In genomic region chr19:9597027-9597426, GRCh38 we compare ENCODE assay signal across 14 cellular contexts. TPM values are rescaled to one million over a fixed set of nuclear protein-coding genes. Genes with fewer than 3 reads are reported as not detected.
A peak's percentile ranks its signal among the peaks of the same experiment; 100 is the strongest.
DNase-seq lines count a peak whose midpoint lies in the region; ATAC-seq and TF ChIP-seq lines count a peak whose summit lies in the region.
"Had no signal": no experiment of that assay in that cellular context is flagged by ENCODE, and none has a peak within 500 bp of the region (broad histone marks: within the 10 kb centered on the region; RNA-seq: fewer than 3 reads in every experiment).

No MANE protein-coding gene starts in this region.

- WGBS in suprapubic skin: 73% methylated on average over 3 of the region's 3 CpGs

- peak overlapping the region; percentile 19 for H3K27ac Mint-ChIP-seq in activated T-cell treated with anti-CD3 and anti-CD28 coated beads, Interleukin-2, amount 50 U/mL, for 72 hours
- H3K27ac Mint-ChIP-seq in natural killer cell treated with Interleukin-12 subunit alpha and Interleukin-12 subunit beta and Interleukin-15 and Interleukin-18, amount 100 ng/mL, for 72 hours: no peak overlapping the region
- H3K27ac Mint-ChIP-seq: memory B cell had no signal

- no peak for TF ChIP-seq POLR2A in suprapubic skin (IDR thresholded peaks at IDR 0.05)

- no peaks in the 10 kb centered on the region for H3K36me3 ChIP-seq in RWPE2 (ENCODE audit: low read depth)
- no peaks in the 10 kb centered on the region for H3K36me3 ChIP-seq in suprapubic skin
- no peaks in the 10 kb centered on the region for H3K36me3 ChIP-seq in colonic mucosa
- H3K36me3 ChIP-seq: BE2C, cardiac muscle cell had no signal

- H3K4me1 ChIP-seq in RWPE2 (ENCODE audit: insufficient read depth, poor library complexity, severe bottlenecking) (peaks cover 21% of the 10 kb centered on the region), suprapubic skin (no peaks in the 10 kb centered on the region), colonic mucosa (no peaks in the 10 kb centered on the region)
- H3K4me1 ChIP-seq: BE2C had no signal

- peaks cover 7% of the 10 kb centered on the region for H3K27me3 Mint-ChIP-seq in activated T-cell treated with anti-CD3 and anti-CD28 coated beads, Interleukin-2, amount 50 U/mL, for 72 hours (ENCODE audit: low read depth)
- H3K27me3 Mint-ChIP-seq in natural killer cell treated with Interleukin-12 subunit alpha and Interleukin-12 subunit beta and Interleukin-15 and Interleukin-18, amount 100 ng/mL, for 72 hours: peaks cover 8 to 11% of the 10 kb centered on the region in 2 donors

- peaks cover 13 to 19% of the 10 kb centered on the region in 2 donors for H3K36me3 Mint-ChIP-seq in activated T-cell treated with anti-CD3 and anti-CD28 coated beads, Interleukin-2, amount 50 U/mL, for 72 hours (ENCODE audit: insufficient read depth in 2 of 2)
- peaks cover 11% of the 10 kb centered on the region for H3K36me3 Mint-ChIP-seq in natural killer cell treated with Interleukin-12 subunit alpha and Interleukin-12 subunit beta and Interleukin-15 and Interleukin-18, amount 100 ng/mL, for 72 hours

- H3K9me3 ChIP-seq in RWPE2 (ENCODE audit: severe bottlenecking) (no peaks in the 10 kb centered on the region), suprapubic skin (peaks cover 4% of the 10 kb centered on the region), colonic mucosa (no peaks in the 10 kb centered on the region)
- H3K9me3 ChIP-seq: BE2C had no signal

- no peak overlapping the region for H3K4me3 Mint-ChIP-seq in activated T-cell treated with anti-CD3 and anti-CD28 coated beads, Interleukin-2, amount 50 U/mL, for 72 hours
- no peak overlapping the region for H3K4me3 Mint-ChIP-seq in natural killer cell treated with Interleukin-12 subunit alpha and Interleukin-12 subunit beta and Interleukin-15 and Interleukin-18, amount 100 ng/mL, for 72 hours
- H3K4me3 Mint-ChIP-seq: memory B cell had no signal

- H3K4me3 ChIP-seq in RWPE2 (ENCODE audit: severe bottlenecking) (no peak overlapping the region), suprapubic skin (no peak overlapping the region), colonic mucosa (no peak overlapping the region)
- H3K4me3 ChIP-seq: cardiac muscle cell had no signal

- peaks cover 7% of the 10 kb centered on the region for H3K4me1 Mint-ChIP-seq in activated T-cell treated with anti-CD3 and anti-CD28 coated beads, Interleukin-2, amount 50 U/mL, for 72 hours (ENCODE audit: low read depth)
- no peaks in the 10 kb centered on the region for H3K4me1 Mint-ChIP-seq in natural killer cell treated with Interleukin-12 subunit alpha and Interleukin-12 subunit beta and Interleukin-15 and Interleukin-18, amount 100 ng/mL, for 72 hours (ENCODE audit: low read depth in 2 of 2)
- H3K4me1 Mint-ChIP-seq: memory B cell had no signal

- intact Hi-C loops in colonic mucosa (cut with DNase I): no loop called here

- no peak overlapping the region for H3K9ac ChIP-seq in colonic mucosa (ENCODE audit: low read depth in 2 of 2, low read length in 2 of 2)

- TF ChIP-seq CTCF in RWPE2 (IDR thresholded peaks at IDR 0.05; ENCODE audit: poor library complexity, severe bottlenecking): no peak
- no peak for TF ChIP-seq CTCF in suprapubic skin (IDR thresholded peaks at IDR 0.05)
- no peak for TF ChIP-seq CTCF in colonic mucosa (IDR thresholded peaks at IDR 0.05)

- TF ChIP-seq EP300 in suprapubic skin (IDR thresholded peaks at IDR 0.05): no peak

- ATAC-seq in activated T-cell treated with anti-CD3 and anti-CD28 coated beads, Interleukin-2, amount 50 U/mL, for 72 hours (replicated peaks in 1 of 2): peak; percentile 96 to 97
- peak; percentile 97 for ATAC-seq in RWPE2 (ENCODE audit: low read depth)
- no peak for ATAC-seq in natural killer cell treated with Interleukin-12 subunit alpha and Interleukin-12 subunit beta and Interleukin-15 and Interleukin-18, amount 100 ng/mL, for 72 hours

- no peaks in the 10 kb centered on the region for H3K27me3 ChIP-seq in RWPE2 (ENCODE audit: insufficient read depth, poor library complexity, severe bottlenecking)
- H3K27me3 ChIP-seq in suprapubic skin: no peaks in the 10 kb centered on the region
- no peaks in the 10 kb centered on the region for H3K27me3 ChIP-seq in colonic mucosa
- H3K27me3 ChIP-seq: cardiac muscle cell had no signal

- peak; percentile 19 to 28 for DNase-seq in activated T-cell treated with anti-CD3 and anti-CD28 coated beads, Interleukin-2, amount 50 U/mL, for 72 hours
- no peak for DNase-seq in activated T-cell treated with anti-CD3 and anti-CD28 coated beads, Interleukin-2, amount 50 U/mL, for 48 hours
- DNase-seq in RWPE2 (ENCODE audit: low spot score) (no peak), fibroblast of gingiva (ENCODE audit: low read depth) (peak; percentile 62), suprapubic skin (ENCODE audit: low spot score in 2 of 2) (no peak), colonic mucosa (no peak)
- no peak for DNase-seq in natural killer cell treated with Interleukin-12 subunit alpha and Interleukin-12 subunit beta and Interleukin-15 and Interleukin-18, amount 100 ng/mL, for 72 hours (ENCODE audit: low spot score)
- DNase-seq in activated CD8-positive, alpha-beta memory T cell treated with anti-CD3 and anti-CD28 coated beads for 24 hours: no peak
- DNase-seq: BE2C, head of caudate nucleus, NCI-H1092 treated with DMSO at 0.1 percent for 48 hours, NCI-H748 treated with DMSO at 0.1 percent for 48 hours had no signal

- H3K27ac ChIP-seq in RWPE2 (ENCODE audit: poor library complexity, severe bottlenecking) (peak overlapping the region; percentile 84), suprapubic skin (peak overlapping the region; percentile 45), colonic mucosa (no peak overlapping the region)
- H3K27ac ChIP-seq: cardiac muscle cell had no signal

- peaks cover 8 to 11% of the 10 kb centered on the region in 2 donors for H3K9me3 Mint-ChIP-seq in activated T-cell treated with anti-CD3 and anti-CD28 coated beads, Interleukin-2, amount 50 U/mL, for 72 hours
- peaks cover 4% of the 10 kb centered on the region for H3K9me3 Mint-ChIP-seq in natural killer cell treated with Interleukin-12 subunit alpha and Interleukin-12 subunit beta and Interleukin-15 and Interleukin-18, amount 100 ng/mL, for 72 hours

RNA-seq across cellular contexts. Expression of gene ZNF121, which starts 12.7 kb away (rescaled TPM):
- total RNA-seq in activated T-cell treated with anti-CD3 and anti-CD28 coated beads, Interleukin-2, amount 50 U/mL, for 72 hours: 10 to 100 TPM; 71.2 to 91.5 TPM
- total RNA-seq in suprapubic skin (10 to 100 TPM; 34.4 to 52.6 (median 35.3) TPM), colonic mucosa (10 to 100 TPM; 18.3 to 24.3 TPM)
- 10 to 100 TPM; 51.1 to 79.2 TPM for total RNA-seq in natural killer cell treated with Interleukin-12 subunit alpha and Interleukin-12 subunit beta and Interleukin-15 and Interleukin-18, amount 100 ng/mL, for 72 hours

RNA-seq across cellular contexts. Expression of gene ZNF561, which starts 24.0 kb away (rescaled TPM):
- total RNA-seq in activated T-cell treated with anti-CD3 and anti-CD28 coated beads, Interleukin-2, amount 50 U/mL, for 72 hours: 10 to 100 TPM; 27.6 to 33.6 TPM
- total RNA-seq in suprapubic skin: 10 to 100 TPM; 33.1 to 49.4 (median 42.5) TPM
- total RNA-seq in natural killer cell treated with Interleukin-12 subunit alpha and Interleukin-12 subunit beta and Interleukin-15 and Interleukin-18, amount 100 ng/mL, for 72 hours: 10 to 100 TPM; 31.3 to 32.5 TPM
- total RNA-seq in colonic mucosa: 10 to 100 TPM; 29.7 to 32.2 TPM

RNA-seq across cellular contexts. Expression of gene ZNF426, which starts 58.6 kb away (rescaled TPM):
- total RNA-seq in activated T-cell treated with anti-CD3 and anti-CD28 coated beads, Interleukin-2, amount 50 U/mL, for 72 hours: 10 to 100 TPM; 21.8 to 22.1 TPM
- 10 to 100 TPM in 3 of 4 donors, 1 to 10 TPM in 1; 8.6 to 12.6 (median 10.9) TPM for total RNA-seq in suprapubic skin
- total RNA-seq in natural killer cell treated with Interleukin-12 subunit alpha and Interleukin-12 subunit beta and Interleukin-15 and Interleukin-18, amount 100 ng/mL, for 72 hours: 10 to 100 TPM; 12.7 to 17.9 TPM
- total RNA-seq in colonic mucosa: 10 to 100 TPM in 1 of 2 donors, 1 to 10 TPM in 1; 7.5 to 11.5 TPM

Comparison
In these comparisons a context has a peak if more than half of its experiments do, and no peak if none do; other contexts are left out.
1. DNase-seq: peak in activated T-cell treated with anti-CD3 and anti-CD28 coated beads, Interleukin-2, amount 50 U/mL, for 72 hours (2 of 2) and fibroblast of gingiva (single experiment); none in activated T-cell treated with anti-CD3 and anti-CD28 coated beads, Interleukin-2, amount 50 U/mL, for 48 hours (0 of 2), RWPE2 (single experiment), suprapubic skin (0 of 2), natural killer cell treated with Interleukin-12 subunit alpha and Interleukin-12 subunit beta and Interleukin-15 and Interleukin-18, amount 100 ng/mL, for 72 hours (single experiment), colonic mucosa (single experiment) and activated CD8-positive, alpha-beta memory T cell treated with anti-CD3 and anti-CD28 coated beads for 24 hours (single experiment).
2. ATAC-seq: peak in activated T-cell treated with anti-CD3 and anti-CD28 coated beads, Interleukin-2, amount 50 U/mL, for 72 hours (2 of 2) and RWPE2 (single experiment); none in natural killer cell treated with Interleukin-12 subunit alpha and Interleukin-12 subunit beta and Interleukin-15 and Interleukin-18, amount 100 ng/mL, for 72 hours (0 of 2).